ENCODE assay signal across 15 cellular contexts in the genomic region with DNA sequence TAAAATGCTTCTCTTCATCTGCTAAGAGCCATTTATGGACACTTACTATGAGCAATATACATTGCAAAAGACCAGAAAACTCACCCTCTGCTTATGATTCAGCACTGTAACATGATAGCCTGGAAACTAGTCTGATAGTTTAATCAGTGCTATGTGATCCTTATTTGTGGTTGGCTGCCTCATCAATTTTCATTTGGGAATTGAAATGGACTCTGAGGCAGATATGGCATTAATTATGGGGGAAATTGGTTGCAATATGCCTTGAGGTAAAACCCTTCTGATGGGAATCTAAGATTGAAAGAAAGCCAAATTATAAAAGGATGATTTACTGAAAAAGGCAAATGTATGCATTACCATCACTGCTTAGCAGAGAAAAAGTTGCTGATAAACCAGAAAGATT. TPM values are rescaled to one million over a fixed set of nuclear protein-coding genes. Genes with fewer than 3 reads are reported as not detected.
A peak's percentile ranks its signal among the peaks of the same experiment; 100 is the strongest.
DNase-seq lines count a peak whose midpoint lies in the region; ATAC-seq and TF ChIP-seq lines count a peak whose summit lies in the region.
"Had no signal": no experiment of that assay in that cellular context is flagged by ENCODE, and none has a peak within 500 bp of the region (broad histone marks: within the 10 kb centered on the region; RNA-seq: fewer than 3 reads in every experiment).

No MANE protein-coding gene starts in this region.

- H2AFZ ChIP-seq in mesenchymal stem cell (ENCODE audit: low read depth, low read length), result no peak overlapping the region

- H3K9me3 ChIP-seq in mesenchymal stem cell (ENCODE audit: control insufficient read depth, low read length) (no peaks in the 10 kb centered on the region), T-helper 17 cell (ENCODE audit: control insufficient read depth, low read length, poor library complexity, severe bottlenecking) (peaks cover 2% of the 10 kb centered on the region)
- H3K9me3 ChIP-seq: body of pancreas, vagina had no signal

- H3K18ac ChIP-seq in mesenchymal stem cell (ENCODE audit: low read depth in 1 of 2, low read length in 2 of 2), result no peak overlapping the region

- peaks cover 4% of the 10 kb centered on the region for H3K36me3 Mint-ChIP-seq in T-helper 17 cell (ENCODE audit: low read depth)
- H3K36me3 Mint-ChIP-seq: natural killer cell had no signal

- no peak overlapping the region for H3K4ac ChIP-seq in mesenchymal stem cell (ENCODE audit: low read depth in 1 of 2, low read length in 2 of 2)

- peak overlapping the region in 1 of 2 experiments; percentile 64 for H3K4me3 ChIP-seq in mesenchymal stem cell (ENCODE audit: insufficient read depth in 1 of 2, low read depth in 1 of 2, low read length in 2 of 2)
- H3K4me3 ChIP-seq: body of pancreas, spleen, vagina had no signal

- peaks cover 35% of the 10 kb centered on the region for H3K27me3 Mint-ChIP-seq in T-helper 17 cell

- no peak overlapping the region for H3K27ac ChIP-seq in mesenchymal stem cell (ENCODE audit: low read length, poor library complexity, severe bottlenecking)
- H3K27ac ChIP-seq: body of pancreas, spleen, vagina had no signal

- H3K4me2 ChIP-seq in mesenchymal stem cell (ENCODE audit: low read length, poor library complexity, severe bottlenecking), result no peak overlapping the region

- CTCF ChIA-PET in HEK293T (lab: Yijun Ruan, JAX), result no interaction called here

- ATAC-seq in GM18909 (IDR thresholded peaks at IDR 0.05; ENCODE audit: poor library complexity, unreplicated experiment) (no peak), T-helper 17 cell (no peak)
- ATAC-seq: body of pancreas, natural killer cell had no signal

- no peak overlapping the region for H2BK5ac ChIP-seq in mesenchymal stem cell (ENCODE audit: low read depth, low read length, poor library complexity, severe bottlenecking)

- H2BK120ac ChIP-seq in mesenchymal stem cell (ENCODE audit: low read depth, low read length), result no peak overlapping the region

- peak overlapping the region; percentile 84 for H3K9ac ChIP-seq in mesenchymal stem cell (ENCODE audit: low read length)

- intact Hi-C loops in head of caudate nucleus (cut with DNase I), result no loop called here

- no peaks in the 10 kb centered on the region for H3K4me1 Mint-ChIP-seq in T-helper 17 cell
- H3K4me1 Mint-ChIP-seq: natural killer cell had no signal

- no peak overlapping the region for H3K23ac ChIP-seq in mesenchymal stem cell (ENCODE audit: low read length in 2 of 2)

- no peak overlapping the region for H4K91ac ChIP-seq in mesenchymal stem cell (ENCODE audit: low read length)

- no peaks in the 10 kb centered on the region for H3K27me3 ChIP-seq in mesenchymal stem cell (ENCODE audit: control insufficient read depth in 1 of 2, insufficient read depth in 1 of 2, low read length in 2 of 2)
- H3K27me3 ChIP-seq: body of pancreas, vagina had no signal

- no peak overlapping the region for H2AK5ac ChIP-seq in mesenchymal stem cell (ENCODE audit: low read length, severe bottlenecking)

- H3K36me3 ChIP-seq in mesenchymal stem cell (ENCODE audit: control insufficient read depth in 1 of 2, insufficient read depth in 2 of 2, low read depth in 1 of 2, low read length in 2 of 2), result peaks cover 0 to 62% of the 10 kb centered on the region in 2 experiments
- H3K36me3 ChIP-seq: spleen, vagina had no signal

- no peak overlapping the region for H3K4me3 Mint-ChIP-seq in T-helper 17 cell
- H3K4me3 Mint-ChIP-seq: natural killer cell had no signal

- H3K14ac ChIP-seq in mesenchymal stem cell (ENCODE audit: low read length in 2 of 2), result no peak overlapping the region

- no peak overlapping the region for H2BK12ac ChIP-seq in mesenchymal stem cell (ENCODE audit: low read length in 2 of 2)

- no peak overlapping the region for H3K27ac Mint-ChIP-seq in T-helper 17 cell
- H3K27ac Mint-ChIP-seq: natural killer cell had no signal

- H2BK15ac ChIP-seq in mesenchymal stem cell (ENCODE audit: low read depth, poor library complexity, severe bottlenecking), result no peak overlapping the region

- no peaks in the 10 kb centered on the region for H3K79me1 ChIP-seq in mesenchymal stem cell (replicated peaks; ENCODE audit: low read length, poor library complexity, severe bottlenecking)

- POLR2A ChIA-PET in HEK293T (lab: Yijun Ruan, JAX), result no interaction called here

- H3K4me1 ChIP-seq in mesenchymal stem cell (ENCODE audit: control insufficient read depth, insufficient read depth, low read depth, low read length), result peaks cover 2% of the 10 kb centered on the region
- H3K4me1 ChIP-seq: body of pancreas, spleen, vagina had no signal

- H4K8ac ChIP-seq in mesenchymal stem cell (ENCODE audit: low read length), result no peak overlapping the region

- peak; percentile 36 for DNase-seq in DMS 273 (lab: John Stamatoyannopoulos, UW; ENCODE audit: unreplicated experiment)
- DNase-seq in LHCN-M2 (ENCODE audit: low read depth), result peak; percentile 83
- DNase-seq in amniotic epithelial cell (ENCODE audit: low read depth), result peak; percentile 86
- DNase-seq in mesenchymal stem cell, result peak; percentile 80
- DNase-seq in HEK293T (ENCODE audit: extremely low spot score), result no peak
- DNase-seq in head of caudate nucleus, result no peak
- DNase-seq in T-helper 17 cell, result no peak
- DNase-seq: body of pancreas, erythroblast, natural killer cell, spleen had no signal

TF ChIP-seq in HEK293T, 16 proteins besides CTCF, POLR2A, EP300 and RAD21:
- TF ChIP-seq ARNT (IDR thresholded peaks at IDR 0.05), result no peak
- TF ChIP-seq L3MBTL2 (conservative IDR thresholded peaks at IDR 0.05), result no peak
- TF ChIP-seq HDGF (IDR thresholded peaks at IDR 0.05; ENCODE audit: borderline replicate concordance), result no peak
- TF ChIP-seq LEF1 (IDR thresholded peaks at IDR 0.05; ENCODE audit: borderline replicate concordance), result no peak
- TF ChIP-seq ZNF384 (IDR thresholded peaks at IDR 0.05), result no peak
- no peak for TF ChIP-seq TARDBP (IDR thresholded peaks at IDR 0.05)
- TF ChIP-seq FOXA1 (IDR thresholded peaks at IDR 0.05), result no peak
- no peak for TF ChIP-seq SUZ12 (IDR thresholded peaks at IDR 0.05)
- no peak for TF ChIP-seq FOXK2 (IDR thresholded peaks at IDR 0.05)
- no peak for TF ChIP-seq SP1 (IDR thresholded peaks at IDR 0.05)
- no peak for TF ChIP-seq FOXM1 (IDR thresholded peaks at IDR 0.05; ENCODE audit: borderline replicate concordance)
- TF ChIP-seq, protein P1, sequence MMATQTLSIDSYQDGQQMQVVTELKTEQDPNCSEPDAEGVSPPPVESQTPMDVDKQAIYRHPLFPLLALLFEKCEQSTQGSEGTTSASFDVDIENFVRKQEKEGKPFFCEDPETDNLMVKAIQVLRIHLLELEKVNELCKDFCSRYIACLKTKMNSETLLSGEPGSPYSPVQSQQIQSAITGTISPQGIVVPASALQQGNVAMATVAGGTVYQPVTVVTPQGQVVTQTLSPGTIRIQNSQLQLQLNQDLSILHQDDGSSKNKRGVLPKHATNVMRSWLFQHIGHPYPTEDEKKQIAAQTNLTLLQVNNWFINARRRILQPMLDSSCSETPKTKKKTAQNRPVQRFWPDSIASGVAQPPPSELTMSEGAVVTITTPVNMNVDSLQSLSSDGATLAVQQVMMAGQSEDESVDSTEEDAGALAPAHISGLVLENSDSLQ (IDR thresholded peaks at IDR 0.05), result no peak
- no peak for TF ChIP-seq CTBP1 (IDR thresholded peaks at IDR 0.05; ENCODE audit: borderline replicate concordance)

RNA-seq across cellular contexts. Expression of gene FAM216B, which starts 33.5 kb away (rescaled TPM):
- total RNA-seq in LHCN-M2 (2014; rRNA removed) (not detected in 2 replicates), T-helper 17 cell (not detected)
- polyA plus RNA-seq in LHCN-M2 (2012), result not detected
- 0.37 TPM for polyA plus RNA-seq in mesenchymal stem cell (2013, experiment 1 of 2)
- 0.45 TPM for polyA plus RNA-seq in mesenchymal stem cell (2013, experiment 2 of 2)
- total RNA-seq: kidney epithelial cell, natural killer cell, OCI-LY7, spleen, vagina had no signal

Comparison
In these comparisons a context has a peak if more than half of its experiments do, and no peak if none do; other contexts are left out.
1. DNase-seq: peak in DMS 273 (single experiment), LHCN-M2 (single experiment), amniotic epithelial cell (single experiment) and mesenchymal stem cell (single experiment); none in HEK293T (single experiment), head of caudate nucleus (0 of 42) and T-helper 17 cell (0 of 3).